Comparison of ENCODE assay signal across 1 cellular context in the genomic region with DNA sequence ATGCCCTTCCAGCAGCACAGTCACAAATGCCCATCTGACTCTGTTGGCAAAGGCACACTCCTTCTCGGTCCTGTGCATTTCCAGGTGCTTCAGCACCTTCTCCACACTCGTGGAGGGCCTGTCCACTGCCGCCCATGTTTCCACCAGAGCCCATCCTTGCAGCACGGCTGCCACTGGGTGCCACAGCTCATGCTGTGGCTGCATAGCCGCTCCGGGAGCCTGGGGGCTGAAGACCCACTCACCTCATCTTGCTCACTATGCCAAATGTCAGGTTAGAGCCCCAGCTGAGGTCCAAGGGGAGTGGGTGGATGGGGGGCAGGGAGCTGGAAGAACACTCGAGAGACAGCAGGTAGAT.
TF ChIP-seq lines count a peak whose summit lies in the region.

No MANE protein-coding gene starts in this region.

TF ChIP-seq in endothelial cell of umbilical vein, 7 proteins besides CTCF, POLR2A, EP300 and RAD21 (continued from another document):
- TF ChIP-seq JUN (IDR thresholded peaks at IDR 0.05; ENCODE audit: borderline replicate concordance, insufficient read depth, insufficient read length, low read depth) (no peak), POLR2AphosphoS5 (IDR thresholded peaks at IDR 0.05; ENCODE audit: insufficient read depth, low read depth, low read length) (no peak)
- TF ChIP-seq, protein P1, sequence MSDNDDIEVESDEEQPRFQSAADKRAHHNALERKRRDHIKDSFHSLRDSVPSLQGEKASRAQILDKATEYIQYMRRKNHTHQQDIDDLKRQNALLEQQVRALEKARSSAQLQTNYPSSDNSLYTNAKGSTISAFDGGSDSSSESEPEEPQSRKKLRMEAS (IDR thresholded peaks at IDR 0.05; ENCODE audit: insufficient read depth, insufficient read length), result no peak
